14 cellular contexts compared by ENCODE assay signal in genomic region chr18:7084766-7085080, GRCh38. TPM values are rescaled to one million over a fixed set of nuclear protein-coding genes. Genes with fewer than 3 reads are reported as not detected.
A peak's percentile ranks its signal among the peaks of the same experiment; 100 is the strongest.
DNase-seq lines count a peak whose midpoint lies in the region; ATAC-seq, FAIRE-seq and TF ChIP-seq lines count a peak whose summit lies in the region.
"Had no signal": no experiment of that assay in that cellular context is flagged by ENCODE, and none has a peak within 500 bp of the region (broad histone marks: within the 10 kb centered on the region; RNA-seq: fewer than 3 reads in every experiment).

No MANE protein-coding gene starts in this region.

- no peaks in the 10 kb centered on the region for H3K9me3 ChIP-seq in gastroesophageal sphincter
- H3K9me3 ChIP-seq: SJCRH30 had no signal

- TF ChIP-seq POLR2A in gastroesophageal sphincter (IDR thresholded peaks at IDR 0.05): no peak

- H3K9me3 Mint-ChIP-seq in activated naive CD4-positive, alpha-beta T cell treated with anti-CD3 and anti-CD28 coated beads, Interleukin-2, amount 50 U/mL, for 72 hours: no peaks in the 10 kb centered on the region

- peak; percentile 69 for FAIRE-seq in D721Med (lab: Jason Lieb, UNC)

- no peak for TF ChIP-seq EP300 in gastroesophageal sphincter (IDR thresholded peaks at IDR 0.05)

- peak overlapping the region in 3 of 4 donors; percentile 56 to 68 (median 63) for H3K27ac ChIP-seq in gastroesophageal sphincter
- H3K27ac ChIP-seq: SJCRH30 had no signal

- DNase-seq in D721Med (ENCODE audit: insufficient read length, low spot score): no peak
- DNase-seq in astrocyte of the cerebellum (ENCODE audit: low read depth): peak; percentile 84
- DNase-seq in skeletal muscle cell (ENCODE audit: low read depth): peak; percentile 61
- DNase-seq in islet precursor cell: no peak
- DNase-seq in activated naive CD4-positive, alpha-beta T cell treated with anti-CD3 and anti-CD28 coated beads, Interleukin-2, amount 50 U/mL, for 72 hours (ENCODE audit: low spot score in 2 of 2): no peak
- DNase-seq in activated CD4-positive, alpha-beta T cell treated with anti-CD3 and anti-CD28 coated beads for 48 hours: no peak
- no peak for DNase-seq in stimulated activated CD4-positive, alpha-beta T cell treated with anti-CD3 and anti-CD28 coated beads, Interleukin-2, amount 100 ng/mL, for 24 hours
- DNase-seq: activated CD4-positive, CD25-positive, alpha-beta regulatory T cell treated with anti-CD3 and anti-CD28 coated beads, Interleukin-2, amount 50 U/mL, for 72 hours; activated effector memory CD4-positive, alpha-beta T cell treated with Interleukin-2 at 50 U/mL for 16 hours; effector CD8-positive, alpha-beta T cell; left colon; NCI-H1105; SJCRH30 had no signal

- no peak for TF ChIP-seq CTCF in D721Med (IDR thresholded peaks at IDR 0.05; ENCODE audit: insufficient read depth, missing control alignments)
- TF ChIP-seq CTCF in astrocyte of the cerebellum (IDR thresholded peaks at IDR 0.05; ENCODE audit: low read depth, low read length, missing control alignments): no peak
- no peak for TF ChIP-seq CTCF in gastroesophageal sphincter (IDR thresholded peaks at IDR 0.05)

- H3K36me3 ChIP-seq in gastroesophageal sphincter: no peaks in the 10 kb centered on the region
- H3K36me3 ChIP-seq: SJCRH30 had no signal

- in situ Hi-C loops in astrocyte of the cerebellum (cut with HindIII; ENCODE audit: low sequenced_read_pairs): no loop called here

- H3K27ac Mint-ChIP-seq in activated naive CD4-positive, alpha-beta T cell treated with anti-CD3 and anti-CD28 coated beads, Interleukin-2, amount 50 U/mL, for 72 hours: no peak overlapping the region

- no peaks in the 10 kb centered on the region for H3K36me3 Mint-ChIP-seq in activated naive CD4-positive, alpha-beta T cell treated with anti-CD3 and anti-CD28 coated beads, Interleukin-2, amount 50 U/mL, for 72 hours

- peak; percentile 7 for ATAC-seq in gastroesophageal sphincter
- no peak for ATAC-seq in activated naive CD4-positive, alpha-beta T cell treated with anti-CD3 and anti-CD28 coated beads, Interleukin-2, amount 50 U/mL, for 72 hours
- ATAC-seq: left colon had no signal

- H3K4me3 ChIP-seq in astrocyte of the cerebellum (ENCODE audit: low read depth, low read length) (no peak overlapping the region), gastroesophageal sphincter (no peak overlapping the region), skeletal muscle cell (ENCODE audit: low read depth, low read length) (no peak overlapping the region)
- H3K4me3 ChIP-seq: SJCRH30 had no signal

- peaks cover 0 to 27% (median 2%) of the 10 kb centered on the region in 3 donors for H3K4me1 ChIP-seq in gastroesophageal sphincter
- H3K4me1 ChIP-seq: SJCRH30 had no signal

- H3K27me3 ChIP-seq in gastroesophageal sphincter: no peaks in the 10 kb centered on the region
- H3K27me3 ChIP-seq: SJCRH30 had no signal

RNA-seq across cellular contexts. Expression of gene LAMA1, which starts 32.9 kb away (rescaled TPM):
- 1 to 10 TPM in 1 of 4 donors, under 1 TPM in 3; under 0.01 to 1.0 (median 0.60) TPM for total RNA-seq in gastroesophageal sphincter
- total RNA-seq in activated naive CD4-positive, alpha-beta T cell treated with anti-CD3 and anti-CD28 coated beads, Interleukin-2, amount 50 U/mL, for 72 hours: not detected

Comparison
In these comparisons a context has a peak if more than half of its experiments do, and no peak if none do; other contexts are left out.
1. DNase-seq: peak in astrocyte of the cerebellum (single experiment) and skeletal muscle cell (single experiment); none in D721Med (single experiment), islet precursor cell (single experiment), activated naive CD4-positive, alpha-beta T cell treated with anti-CD3 and anti-CD28 coated beads, Interleukin-2, amount 50 U/mL, for 72 hours (0 of 2), activated CD4-positive, alpha-beta T cell treated with anti-CD3 and anti-CD28 coated beads for 48 hours (single experiment) and stimulated activated CD4-positive, alpha-beta T cell treated with anti-CD3 and anti-CD28 coated beads, Interleukin-2, amount 100 ng/mL, for 24 hours (0 of 2).